8 cellular contexts compared by ENCODE assay signal in the genomic region with DNA sequence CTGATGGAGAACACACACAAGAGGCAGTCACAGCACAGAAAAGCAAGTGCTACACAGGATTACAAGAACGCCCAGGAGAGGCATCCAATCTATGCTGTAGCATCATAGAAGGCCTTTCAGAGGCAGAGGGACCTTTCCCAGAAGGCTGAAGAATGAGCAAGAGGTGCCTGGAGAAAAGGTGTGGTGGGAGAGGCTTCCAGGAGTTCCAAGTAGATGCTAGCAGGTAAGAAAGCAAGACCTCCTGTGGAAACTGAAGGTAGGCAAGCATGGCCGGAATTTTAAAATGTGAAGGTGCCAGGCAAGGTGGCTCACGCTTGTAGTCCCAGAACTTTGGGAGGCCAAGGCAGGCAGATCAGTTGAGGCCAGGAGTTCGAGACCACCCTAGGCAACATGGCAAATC. TPM values are rescaled to one million over a fixed set of nuclear protein-coding genes. Genes with fewer than 3 reads are reported as not detected.
DNase-seq lines count a peak whose midpoint lies in the region; ATAC-seq, FAIRE-seq and TF ChIP-seq lines count a peak whose summit lies in the region.

No MANE protein-coding gene starts in this region.

- H3K4me1 ChIP-seq in ACC112 (ENCODE audit: control insufficient read depth, insufficient read depth, low read length, unreplicated experiment) (peaks cover 47% of the 10 kb centered on the region), GM23248 (ENCODE audit: insufficient read depth) (peaks cover 45% of the 10 kb centered on the region), astrocyte (ENCODE audit: insufficient read depth, low read length) (peaks cover 31% of the 10 kb centered on the region)

- H3K4me3 Mint-ChIP-seq in astrocyte (ENCODE audit: unreplicated experiment), result peak overlapping the region; percentile 93
- H3K4me3 Mint-ChIP-seq in natural killer cell, result peak overlapping the region; percentile 92

- peaks cover 30% of the 10 kb centered on the region for H3F3A ChIP-seq in GM23248 (ENCODE audit: insufficient read depth)

- no peaks in the 10 kb centered on the region for H3K9me3 Mint-ChIP-seq in astrocyte (ENCODE audit: unreplicated experiment)
- no peaks in the 10 kb centered on the region for H3K9me3 Mint-ChIP-seq in natural killer cell

- H3K27ac ChIP-seq in ACC112 (ENCODE audit: low read depth, low read length) (peak overlapping the region; percentile 93), GM23248 (peak overlapping the region; percentile 85), astrocyte (ENCODE audit: low read depth, low read length) (peak overlapping the region; percentile 55)

- H3K4me3 ChIP-seq in ACC112 (ENCODE audit: low read depth, low read length), result peak overlapping the region; percentile 90
- H3K4me3 ChIP-seq in GM23248, result peak overlapping the region; percentile 85
- no peak overlapping the region for H3K4me3 ChIP-seq in astrocyte (ENCODE audit: insufficient read depth, low read depth, low read length)

- no peaks in the 10 kb centered on the region for H3K27me3 ChIP-seq in ACC112 (ENCODE audit: insufficient read depth, low read length)
- no peaks in the 10 kb centered on the region for H3K27me3 ChIP-seq in GM23248 (replicated peaks; ENCODE audit: insufficient read depth)
- H3K27me3 ChIP-seq in astrocyte (ENCODE audit: insufficient read depth, low read length), result no peaks in the 10 kb centered on the region

- H3K9me2 ChIP-seq in GM23248 (ENCODE audit: insufficient read depth), result no peaks in the 10 kb centered on the region

- in situ Hi-C loops in GM23248 (cut with MboI), result no loop called here

- FAIRE-seq in astrocyte (lab: Jason Lieb, UNC), result no peak

- ATAC-seq in natural killer cell (no peak), left lobe of liver (no peak)

- peak overlapping the region; percentile 77 for H3K4me2 ChIP-seq in GM23248 (ENCODE audit: unreplicated experiment)
- peak overlapping the region; percentile 93 for H3K4me2 ChIP-seq in astrocyte (ENCODE audit: low read length)

- H2AFZ ChIP-seq in ACC112 (ENCODE audit: low read length, unreplicated experiment), result no peak overlapping the region
- H2AFZ ChIP-seq in GM23248, result no peak overlapping the region
- H2AFZ ChIP-seq in astrocyte (ENCODE audit: low read depth, low read length), result no peak overlapping the region

- H3K27ac Mint-ChIP-seq in astrocyte (ENCODE audit: unreplicated experiment) (peak overlapping the region; percentile 58), natural killer cell (peak overlapping the region; percentile 88 to 93)

- H3K9me3 ChIP-seq in GM23248 (ENCODE audit: low read depth) (no peaks in the 10 kb centered on the region), astrocyte (ENCODE audit: insufficient read depth, low read depth, low read length) (no peaks in the 10 kb centered on the region)

- H3K79me2 ChIP-seq in ACC112 (ENCODE audit: control insufficient read depth, insufficient read depth, low read length, unreplicated experiment) (peaks cover 77% of the 10 kb centered on the region), GM23248 (ENCODE audit: insufficient read depth) (peaks cover 74% of the 10 kb centered on the region), astrocyte (ENCODE audit: insufficient read depth, low read length) (peaks cover 74% of the 10 kb centered on the region)

- TF ChIP-seq CTCF in astrocyte (IDR thresholded peaks at IDR 0.05; ENCODE audit: insufficient read depth, low read depth, low read length) (no peak), natural killer cell (IDR thresholded peaks at IDR 0.05) (no peak)

- peaks cover 8% of the 10 kb centered on the region for H3K36me3 Mint-ChIP-seq in astrocyte (ENCODE audit: low read depth, unreplicated experiment)
- H3K36me3 Mint-ChIP-seq in natural killer cell, result no peaks in the 10 kb centered on the region

- H3K9ac ChIP-seq in GM23248 (peak overlapping the region; percentile 87), astrocyte (ENCODE audit: low read length) (peak overlapping the region; percentile 98)

- no peak for DNase-seq in GM23248
- DNase-seq in astrocyte (ENCODE audit: low read depth), result no peak
- no peak for DNase-seq in natural killer cell
- DNase-seq in H4 (ENCODE audit: low spot score), result no peak
- DNase-seq in UCSD-AML1 (lab: John Stamatoyannopoulos, UW; ENCODE audit: unreplicated experiment), result no peak
- no peak for DNase-seq in retina
- no peak for DNase-seq in left lobe of liver (ENCODE audit: low spot score)

- H3K36me3 ChIP-seq in ACC112 (ENCODE audit: insufficient read depth, low read length), result peaks cover 4% of the 10 kb centered on the region; the same call in 1 of the 2 replicates
- H3K36me3 ChIP-seq in GM23248 (ENCODE audit: low read depth), result no peaks in the 10 kb centered on the region
- H3K36me3 ChIP-seq in astrocyte (ENCODE audit: insufficient read depth, low read length), result peaks cover 2% of the 10 kb centered on the region

- H3K27me3 Mint-ChIP-seq in astrocyte (ENCODE audit: low read depth, unreplicated experiment), result no peaks in the 10 kb centered on the region
- H3K27me3 Mint-ChIP-seq in natural killer cell (ENCODE audit: low read depth in 2 of 2), result no peaks in the 10 kb centered on the region

- intact Hi-C loops in natural killer cell (cut with micrococcal nuclease), result no loop called here

- H3K4me1 Mint-ChIP-seq in astrocyte (ENCODE audit: low read depth, unreplicated experiment) (peaks cover 22% of the 10 kb centered on the region), natural killer cell (peaks cover 70 to 73% of the 10 kb centered on the region in 2 donors)

- H4K20me1 ChIP-seq in GM23248 (ENCODE audit: insufficient read depth) (peaks cover 7% of the 10 kb centered on the region; the same call in 1 of the 2 replicates), astrocyte (ENCODE audit: insufficient read depth, low read length) (peaks cover 65% of the 10 kb centered on the region)

- WGBS in GM23248 (ENCODE audit: low coverage in 1 of 2, low lambda C conversion rate in 2 of 2, missing lambda C conversion rate in 2 of 2), 2 experiments, result 84 to 86% methylated on average over 4 of the region's 4 CpGs

RNA-seq across cellular contexts. Expression of gene ARHGAP17, which starts 2.1 kb away (rescaled TPM):
- 11.6 and 47.7 TPM in 2 replicates for total RNA-seq in GM23248 (2014; rRNA removed; shearing (Covaris generic))
- 45.8 and 53.3 TPM in 2 replicates for polyA plus RNA-seq in GM23248 (2016; fragmentation: Nextera tagmentation; extraction: Ambion mirVana)
- total RNA-seq in astrocyte (71.2 and 75.2 TPM in 2 replicates), natural killer cell (10 to 100 TPM; 67.0 to 85.7 (median 84.7) TPM), left lobe of liver (22.1 TPM)
- total RNA-seq in H4 (2014; rRNA removed; shearing (Covaris generic)), result 19.3 and 26.1 TPM in 2 replicates
